Comparison of ENCODE assay signal across 3 cellular contexts in genomic region chr12:14325716-14326343, GRCh38.
A peak's percentile ranks its signal among the peaks of the same experiment; 100 is the strongest.
TF ChIP-seq lines count a peak whose summit lies in the region.

No MANE protein-coding gene starts in this region.

TF ChIP-seq in HepG2, 621 proteins besides CTCF, POLR2A, EP300 and RAD21:
- TF ChIP-seq ATF7 (IDR thresholded peaks at IDR 0.05) (peak; percentile 87), ATF7 (CRISPR knock-in tag; IDR thresholded peaks at IDR 0.05) (no peak), FLYWCH1 (CRISPR knock-in tag; IDR thresholded peaks at IDR 0.05) (no peak)
TF ChIP-seq in HepG2: peak in this region for 1.

TF ChIP-seq in IMR-90, 13 proteins besides CTCF, POLR2A, EP300 and RAD21:
- TF ChIP-seq MAZ (IDR thresholded peaks at IDR 0.05; ENCODE audit: borderline replicate concordance, low read depth, low read length): no peak

TF ChIP-seq in K562, 482 proteins besides CTCF, POLR2A, EP300 and RAD21:
- TF ChIP-seq ATF3 (IDR thresholded peaks at IDR 0.05) (peak; percentile 27; the same call in 1 of the 2 replicates), ATF3 (CRISPR knock-in tag; conservative IDR thresholded peaks at IDR 0.05) (no peak), SMARCC2 (IDR thresholded peaks at IDR 0.05; ENCODE audit: low read depth) (no peak)
TF ChIP-seq in K562: peak in this region for 1.
